28 cellular contexts compared by ENCODE assay signal in genomic region chr6:35320031-35320410, GRCh38. TPM values are rescaled to one million over a fixed set of nuclear protein-coding genes. Genes with fewer than 3 reads are reported as not detected.
A peak's percentile ranks its signal among the peaks of the same experiment; 100 is the strongest.
DNase-seq lines count a peak whose midpoint lies in the region; ATAC-seq and TF ChIP-seq lines count a peak whose summit lies in the region.
"Had no signal": no experiment of that assay in that cellular context is flagged by ENCODE, and none has a peak within 500 bp of the region (broad histone marks: within the 10 kb centered on the region; RNA-seq: fewer than 3 reads in every experiment).

No MANE protein-coding gene starts in this region.

- POLR2A ChIA-PET in activated CD4-positive, alpha-beta T cell treated with anti-CD3 and anti-CD28 coated beads, Interleukin-2, amount 10 ng/mL, durations not matched to agents 7 days and 5 days (lab: Charles Lee) = no interaction called here
- POLR2A ChIA-PET in CD8-positive, alpha-beta T cell (lab: Charles Lee) = interaction anchor here (1.4 to 1.7 kb wide), 2 partner anchors 17 to 19 kb away, joined by 4 to 6 read pairs; no protein-coding TSS in a partner anchor

- peaks cover 15% of the 10 kb centered on the region for H3K4me1 ChIP-seq in CD8-positive, alpha-beta T cell (ENCODE audit: insufficient read depth, low read length)
- H3K4me1 ChIP-seq in foreskin keratinocyte = no peaks in the 10 kb centered on the region

- H3K9me3 ChIP-seq in CD8-positive, alpha-beta T cell (ENCODE audit: low read length) = no peaks in the 10 kb centered on the region
- H3K9me3 ChIP-seq: ascending aorta, stomach, thyroid gland, vagina had no signal

- no peak for DNase-seq in activated CD4-positive, alpha-beta T cell treated with anti-CD3 and anti-CD28 coated beads, Interleukin-2, amount 10 ng/mL, durations not matched to agents 7 days and 5 days
- no peak for DNase-seq in activated CD4-positive, alpha-beta T cell treated with anti-CD3 and anti-CD28 coated beads for 4 hours
- no peak for DNase-seq in CD8-positive, alpha-beta T cell
- no peak for DNase-seq in neural crest cell (ENCODE audit: low read depth, low spot score)
- no peak for DNase-seq in HFFc6
- DNase-seq in foreskin keratinocyte = no peak
- DNase-seq: ACHN; activated CD8-positive, alpha-beta memory T cell treated with anti-CD3 and anti-CD28 coated beads, Interleukin-2, amount 10 ng/mL, durations not matched to agents 7 days and 5 days; activated naive CD4-positive, alpha-beta T cell treated with Interleukin-2 at 50 U/mL for 16 hours; activated T-cell treated with anti-CD3 and anti-CD28 coated beads, Interleukin-2, amount 50 U/mL, for 72 hours; effector CD8-positive, alpha-beta T cell; mammary epithelial cell; NCI-H1436; NCI-H2081 treated with DMSO at 0.1 percent for 48 hours; NCI-H226; NCI-H748 treated with DMSO at 0.1 percent for 48 hours; right cardiac atrium; stimulated activated CD4-positive, alpha-beta T cell treated with anti-CD3 and anti-CD28 coated beads, Interleukin-1b, Interleukin-23, amount 100 ng/mL, for 48 hours; stomach; thyroid gland had no signal

- H3K36me3 ChIP-seq in CD8-positive, alpha-beta T cell (ENCODE audit: insufficient read depth, low read length) = peaks cover 69% of the 10 kb centered on the region
- H3K36me3 ChIP-seq: ascending aorta, thyroid gland, vagina had no signal

- H3K27me3 ChIP-seq in CD8-positive, alpha-beta T cell (ENCODE audit: insufficient read depth, low read length) = no peaks in the 10 kb centered on the region
- no peaks in the 10 kb centered on the region for H3K27me3 ChIP-seq in foreskin keratinocyte
- H3K27me3 ChIP-seq: ascending aorta, stomach, thyroid gland, vagina had no signal

- no peaks in the 10 kb centered on the region for H3K27me3 Mint-ChIP-seq in activated CD4-positive, alpha-beta T cell treated with anti-CD3 and anti-CD28 coated beads, Interleukin-2, amount 10 ng/mL, durations not matched to agents 7 days and 5 days
- no peaks in the 10 kb centered on the region for H3K27me3 Mint-ChIP-seq in CD8-positive, alpha-beta T cell (ENCODE audit: low read depth)
- H3K27me3 Mint-ChIP-seq in activated T-helper 17 cell treated with anti-CD3 and anti-CD28 coated beads, Interleukin-2, amount 50 U/mL, for 72 hours = no peaks in the 10 kb centered on the region
- peaks cover 15% of the 10 kb centered on the region for H3K27me3 Mint-ChIP-seq in neural crest cell (ENCODE audit: low read depth)
- peaks cover 4% of the 10 kb centered on the region for H3K27me3 Mint-ChIP-seq in HFFc6 (ENCODE audit: insufficient read depth)
- H3K27me3 Mint-ChIP-seq: activated CD8-positive, alpha-beta memory T cell treated with anti-CD3 and anti-CD28 coated beads, Interleukin-2, amount 10 ng/mL, durations not matched to agents 7 days and 5 days; B cell had no signal

- no peak overlapping the region for H3K4me3 ChIP-seq in CD8-positive, alpha-beta T cell (ENCODE audit: low read depth, low read length)
- H3K4me3 ChIP-seq: ascending aorta, coronary artery, stomach, thyroid gland, vagina had no signal

- no peak for TF ChIP-seq CTCF in CD8-positive, alpha-beta T cell (IDR thresholded peaks at IDR 0.05)
- TF ChIP-seq CTCF in neural crest cell (conservative IDR thresholded peaks at IDR 0.05) = no peak
- no peak for TF ChIP-seq CTCF in HFFc6 (IDR thresholded peaks at IDR 0.05)
- TF ChIP-seq CTCF in foreskin keratinocyte (conservative IDR thresholded peaks at IDR 0.05) = no peak

- peaks cover 21% of the 10 kb centered on the region for H3K4me1 Mint-ChIP-seq in activated CD4-positive, alpha-beta T cell treated with anti-CD3 and anti-CD28 coated beads, Interleukin-2, amount 10 ng/mL, durations not matched to agents 7 days and 5 days
- peaks cover 35% of the 10 kb centered on the region for H3K4me1 Mint-ChIP-seq in CD8-positive, alpha-beta T cell (ENCODE audit: low read depth)
- H3K4me1 Mint-ChIP-seq in activated T-helper 17 cell treated with anti-CD3 and anti-CD28 coated beads, Interleukin-2, amount 50 U/mL, for 72 hours = peaks cover 13% of the 10 kb centered on the region
- H3K4me1 Mint-ChIP-seq in neural crest cell = peaks cover 16% of the 10 kb centered on the region
- peaks cover 17% of the 10 kb centered on the region for H3K4me1 Mint-ChIP-seq in HFFc6 (ENCODE audit: low read depth)

- H3K36me3 Mint-ChIP-seq in activated CD4-positive, alpha-beta T cell treated with anti-CD3 and anti-CD28 coated beads, Interleukin-2, amount 10 ng/mL, durations not matched to agents 7 days and 5 days (ENCODE audit: low read depth) = peaks cover 72% of the 10 kb centered on the region
- peaks cover 82% of the 10 kb centered on the region for H3K36me3 Mint-ChIP-seq in CD8-positive, alpha-beta T cell
- H3K36me3 Mint-ChIP-seq in activated T-helper 17 cell treated with anti-CD3 and anti-CD28 coated beads, Interleukin-2, amount 50 U/mL, for 72 hours (ENCODE audit: low read depth) = peaks cover 94% of the 10 kb centered on the region
- no peaks in the 10 kb centered on the region for H3K36me3 Mint-ChIP-seq in neural crest cell (ENCODE audit: low read depth)
- H3K36me3 Mint-ChIP-seq in HFFc6 (ENCODE audit: low read depth) = no peaks in the 10 kb centered on the region

- intact Hi-C loops in CD8-positive, alpha-beta T cell (cut with DNase I, micrococcal nuclease) = no loop called here

- peak overlapping the region; percentile 55 for H3K27ac Mint-ChIP-seq in activated CD4-positive, alpha-beta T cell treated with anti-CD3 and anti-CD28 coated beads, Interleukin-2, amount 10 ng/mL, durations not matched to agents 7 days and 5 days
- peak overlapping the region; percentile 71 for H3K27ac Mint-ChIP-seq in CD8-positive, alpha-beta T cell
- H3K27ac Mint-ChIP-seq in activated T-helper 17 cell treated with anti-CD3 and anti-CD28 coated beads, Interleukin-2, amount 50 U/mL, for 72 hours = peak overlapping the region; percentile 58
- H3K27ac Mint-ChIP-seq in neural crest cell (ENCODE audit: unreplicated experiment) = no peak overlapping the region
- no peak overlapping the region for H3K27ac Mint-ChIP-seq in HFFc6
- H3K27ac Mint-ChIP-seq: activated CD8-positive, alpha-beta memory T cell treated with anti-CD3 and anti-CD28 coated beads, Interleukin-2, amount 10 ng/mL, durations not matched to agents 7 days and 5 days; B cell; WTC11 had no signal

- ATAC-seq in CD8-positive, alpha-beta T cell = no peak
- ATAC-seq in activated T-helper 17 cell treated with anti-CD3 and anti-CD28 coated beads, Interleukin-2, amount 50 U/mL, for 72 hours (replicated peaks) = no peak
- ATAC-seq in HG03135 (IDR thresholded peaks at IDR 0.05; ENCODE audit: unreplicated experiment) (no peak), foreskin keratinocyte (no peak)
- ATAC-seq: activated CD8-positive, alpha-beta memory T cell treated with anti-CD3 and anti-CD28 coated beads, Interleukin-2, amount 10 ng/mL, durations not matched to agents 7 days and 5 days; activated T-cell treated with anti-CD3 and anti-CD28 coated beads, Interleukin-2, amount 50 U/mL, for 72 hours; HCT116; right cardiac atrium; WTC11 had no signal

- no peak overlapping the region for H3K27ac ChIP-seq in CD8-positive, alpha-beta T cell (ENCODE audit: low read depth, low read length)
- H3K27ac ChIP-seq in foreskin keratinocyte = no peak overlapping the region
- H3K27ac ChIP-seq: ascending aorta, coronary artery, stomach, thyroid gland, vagina had no signal

- H3K9me3 Mint-ChIP-seq in activated CD4-positive, alpha-beta T cell treated with anti-CD3 and anti-CD28 coated beads, Interleukin-2, amount 10 ng/mL, durations not matched to agents 7 days and 5 days = no peaks in the 10 kb centered on the region
- H3K9me3 Mint-ChIP-seq in CD8-positive, alpha-beta T cell = no peaks in the 10 kb centered on the region
- H3K9me3 Mint-ChIP-seq in activated T-helper 17 cell treated with anti-CD3 and anti-CD28 coated beads, Interleukin-2, amount 50 U/mL, for 72 hours = no peaks in the 10 kb centered on the region
- H3K9me3 Mint-ChIP-seq in neural crest cell (no peaks in the 10 kb centered on the region), HFFc6 (no peaks in the 10 kb centered on the region)
- H3K9me3 Mint-ChIP-seq: activated T-cell treated with anti-CD3 and anti-CD28 coated beads, Interleukin-2, amount 50 U/mL, for 72 hours; WTC11 had no signal

- CTCF ChIA-PET in activated CD4-positive, alpha-beta T cell treated with anti-CD3 and anti-CD28 coated beads, Interleukin-2, amount 10 ng/mL, durations not matched to agents 7 days and 5 days (lab: Charles Lee) = interaction anchor here (1.1 to 2.1 kb wide), 7 partner anchors 8 to 153 kb away, joined by 3 to 6 read pairs (median 4); no protein-coding TSS in a partner anchor
- CTCF ChIA-PET in CD8-positive, alpha-beta T cell (lab: Charles Lee) = interaction anchor here (0.9 to 21.4 kb wide), 8 partner anchors 8 to 304 kb away, joined by 3 to 545 read pairs (median 3); partner anchors contain the start of genes DEF6 and PPARD

- H3K4me3 Mint-ChIP-seq in activated CD4-positive, alpha-beta T cell treated with anti-CD3 and anti-CD28 coated beads, Interleukin-2, amount 10 ng/mL, durations not matched to agents 7 days and 5 days = no peak overlapping the region
- no peak overlapping the region for H3K4me3 Mint-ChIP-seq in CD8-positive, alpha-beta T cell
- no peak overlapping the region for H3K4me3 Mint-ChIP-seq in activated T-helper 17 cell treated with anti-CD3 and anti-CD28 coated beads, Interleukin-2, amount 50 U/mL, for 72 hours
- H3K4me3 Mint-ChIP-seq in neural crest cell = peak overlapping the region; percentile 58
- H3K4me3 Mint-ChIP-seq in HFFc6 = no peak overlapping the region
- H3K4me3 Mint-ChIP-seq: activated CD8-positive, alpha-beta memory T cell treated with anti-CD3 and anti-CD28 coated beads, Interleukin-2, amount 10 ng/mL, durations not matched to agents 7 days and 5 days; activated T-cell treated with anti-CD3 and anti-CD28 coated beads, Interleukin-2, amount 50 U/mL, for 72 hours; B cell; WTC11 had no signal

RNA-seq across cellular contexts. Expression of gene PPARD, which starts 22.3 kb away (rescaled TPM):
- 10 to 100 TPM; 24.4 to 25.8 TPM for total RNA-seq in activated CD4-positive, alpha-beta T cell treated with anti-CD3 and anti-CD28 coated beads, Interleukin-2, amount 10 ng/mL, durations not matched to agents 7 days and 5 days
- 10 to 100 TPM; 20.0 to 21.5 TPM for total RNA-seq in CD8-positive, alpha-beta T cell
- total RNA-seq in activated T-helper 17 cell treated with anti-CD3 and anti-CD28 coated beads, Interleukin-2, amount 50 U/mL, for 72 hours = 10 to 100 TPM; 21.0 to 27.9 TPM
- total RNA-seq in neural crest cell (25.6 and 26.3 TPM in 2 replicates), foreskin keratinocyte (16.9 and 18.6 TPM in 2 replicates)
- 10 to 100 TPM; 39.0 to 46.4 (median 41.2) TPM for total RNA-seq in HFFc6 (2021; fragmentation: NEBNext Ultra II Directional; extraction: Animal tissue kit (Norgen Biotek cat#: 25700))
- 22.4 and 23.4 TPM in 2 replicates for polyA plus RNA-seq in foreskin keratinocyte

RNA-seq across cellular contexts. Expression of gene DEF6, which starts 22.4 kb away (rescaled TPM):
- total RNA-seq in activated CD4-positive, alpha-beta T cell treated with anti-CD3 and anti-CD28 coated beads, Interleukin-2, amount 10 ng/mL, durations not matched to agents 7 days and 5 days = 100 to 1,000 TPM; 186 to 219 TPM
- 100 to 1,000 TPM; 172 to 182 TPM for total RNA-seq in CD8-positive, alpha-beta T cell
- 100 to 1,000 TPM; 117 to 133 TPM for total RNA-seq in activated T-helper 17 cell treated with anti-CD3 and anti-CD28 coated beads, Interleukin-2, amount 50 U/mL, for 72 hours
- 1.8 and 1.9 TPM in 2 replicates for total RNA-seq in neural crest cell
- total RNA-seq in HFFc6 (2021; fragmentation: NEBNext Ultra II Directional; extraction: Animal tissue kit (Norgen Biotek cat#: 25700)) = 1 to 10 TPM; 2.8 to 4.8 (median 3.6) TPM
- 25.6 and 28.7 TPM in 2 replicates for total RNA-seq in foreskin keratinocyte
- polyA plus RNA-seq in foreskin keratinocyte = 26.2 and 26.4 TPM in 2 replicates

Comparison
In these comparisons a context has a peak if more than half of its experiments do, and no peak if none do; other contexts are left out.
1. H3K27ac Mint-ChIP-seq: peak in activated CD4-positive, alpha-beta T cell treated with anti-CD3 and anti-CD28 coated beads, Interleukin-2, amount 10 ng/mL, durations not matched to agents 7 days and 5 days (single experiment), CD8-positive, alpha-beta T cell (single experiment) and activated T-helper 17 cell treated with anti-CD3 and anti-CD28 coated beads, Interleukin-2, amount 50 U/mL, for 72 hours (single experiment); none in neural crest cell (single experiment) and HFFc6 (single experiment).